Comparison of ENCODE assay signal across 27 cellular contexts in genomic region chr21:31597683-31598082, GRCh38.
"Had no signal": no experiment of that assay in that cellular context is flagged by ENCODE, and none has a peak within 500 bp of the region (broad histone marks: within the 10 kb centered on the region; RNA-seq: fewer than 3 reads in every experiment).

No MANE protein-coding gene starts in this region.

- H3K4me3 ChIP-seq: ascending aorta, cardiac muscle cell, coronary artery, dorsolateral prefrontal cortex, gastrocnemius medialis, left ventricle myocardium inferior, lung, neural progenitor cell, spleen, transverse colon, uterus had no signal

- H3K4me1 Mint-ChIP-seq: activated B cell treated with CpG ODN at 0.5 μM for 24 hours; activated CD4-positive, alpha-beta T cell treated with anti-CD3 and anti-CD28 coated beads for 36 hours; activated naive CD4-positive, alpha-beta T cell treated with anti-CD3 and anti-CD28 coated beads, Interleukin-2, amount 10 ng/mL, durations not matched to agents 7 days and 5 days; activated naive CD8-positive, alpha-beta T cell treated with anti-CD3 and anti-CD28 coated beads, Interleukin-2, amount 10 ng/mL, durations not matched to agents 7 days and 5 days; natural killer cell had no signal

- H3K9me3 ChIP-seq: ascending aorta, gastrocnemius medialis, transverse colon, uterus had no signal

- H3K4me3 Mint-ChIP-seq: activated B cell treated with CpG ODN at 0.5 μM for 24 hours; activated CD4-positive, alpha-beta T cell treated with anti-CD3 and anti-CD28 coated beads for 36 hours; activated naive CD4-positive, alpha-beta T cell treated with anti-CD3 and anti-CD28 coated beads, Interleukin-2, amount 10 ng/mL, durations not matched to agents 7 days and 5 days; activated naive CD8-positive, alpha-beta T cell treated with anti-CD3 and anti-CD28 coated beads, Interleukin-2, amount 10 ng/mL, durations not matched to agents 7 days and 5 days; activated T-cell treated with anti-CD3 and anti-CD28 coated beads, Interleukin-2, amount 50 U/mL, for 72 hours; brain; natural killer cell; neural progenitor cell had no signal

- H3K36me3 Mint-ChIP-seq: activated naive CD4-positive, alpha-beta T cell treated with anti-CD3 and anti-CD28 coated beads, Interleukin-2, amount 10 ng/mL, durations not matched to agents 7 days and 5 days; activated naive CD8-positive, alpha-beta T cell treated with anti-CD3 and anti-CD28 coated beads, Interleukin-2, amount 10 ng/mL, durations not matched to agents 7 days and 5 days; brain; natural killer cell; neural progenitor cell had no signal

- H3K27me3 ChIP-seq: ascending aorta, cardiac muscle cell, dorsolateral prefrontal cortex, gastrocnemius medialis, neural progenitor cell, spleen, transverse colon, uterus had no signal

- H3K9me3 Mint-ChIP-seq: activated B cell treated with CpG ODN at 0.5 μM for 24 hours; activated naive CD4-positive, alpha-beta T cell treated with anti-CD3 and anti-CD28 coated beads, Interleukin-2, amount 10 ng/mL, durations not matched to agents 7 days and 5 days; activated naive CD8-positive, alpha-beta T cell treated with anti-CD3 and anti-CD28 coated beads, Interleukin-2, amount 10 ng/mL, durations not matched to agents 7 days and 5 days; activated T-cell treated with anti-CD3 and anti-CD28 coated beads, Interleukin-2, amount 50 U/mL, for 72 hours; natural killer cell had no signal

- ATAC-seq: activated CD4-positive, alpha-beta T cell treated with anti-CD3 and anti-CD28 coated beads for 36 hours; activated T-cell treated with anti-CD3 and anti-CD28 coated beads, Interleukin-2, amount 50 U/mL, for 72 hours; gastrocnemius medialis; natural killer cell; right cardiac atrium had no signal

- H3K27ac ChIP-seq: ascending aorta, cardiac muscle cell, coronary artery, dorsolateral prefrontal cortex, gastrocnemius medialis, left ventricle myocardium inferior, neural progenitor cell, spleen, transverse colon, uterus had no signal

- H3K9ac ChIP-seq: neural progenitor cell had no signal

- H3K36me3 ChIP-seq: ascending aorta, cardiac muscle cell, gastrocnemius medialis, left ventricle myocardium inferior, neural progenitor cell, spleen, transverse colon, uterus had no signal

- H3K27ac Mint-ChIP-seq: activated B cell treated with CpG ODN at 0.5 μM for 24 hours; activated CD4-positive, alpha-beta T cell treated with anti-CD3 and anti-CD28 coated beads for 36 hours; activated naive CD4-positive, alpha-beta T cell treated with anti-CD3 and anti-CD28 coated beads, Interleukin-2, amount 10 ng/mL, durations not matched to agents 7 days and 5 days; activated naive CD8-positive, alpha-beta T cell treated with anti-CD3 and anti-CD28 coated beads, Interleukin-2, amount 10 ng/mL, durations not matched to agents 7 days and 5 days; activated T-cell treated with anti-CD3 and anti-CD28 coated beads, Interleukin-2, amount 50 U/mL, for 72 hours; brain; natural killer cell had no signal

- H3K27me3 Mint-ChIP-seq: activated B cell treated with CpG ODN at 0.5 μM for 24 hours; activated CD4-positive, alpha-beta T cell treated with anti-CD3 and anti-CD28 coated beads for 36 hours had no signal

- H3K4me1 ChIP-seq: ascending aorta, gastrocnemius medialis, spleen, transverse colon, uterus had no signal

- DNase-seq: activated B cell treated with CpG ODN at 0.5 μM for 24 hours; activated CD4-positive, alpha-beta T cell treated with anti-CD3 and anti-CD28 coated beads for 36 hours; activated CD4-positive, alpha-beta T cell treated with anti-CD3 and anti-CD28 coated beads, Interleukin-2, amount 50 U/mL, for 4 hours; activated naive CD4-positive, alpha-beta T cell treated with anti-CD3 and anti-CD28 coated beads, Interleukin-2, amount 10 ng/mL, durations not matched to agents 7 days and 5 days; activated naive CD8-positive, alpha-beta T cell treated with anti-CD3 and anti-CD28 coated beads, Interleukin-2, amount 10 ng/mL, durations not matched to agents 7 days and 5 days; activated T-cell treated with anti-CD3 and anti-CD28 coated beads for 4 hours; activated T-cell treated with anti-CD3 and anti-CD28 coated beads, Interleukin-2, amount 50 U/mL, for 72 hours; cerebellar nuclear complex; dorsolateral prefrontal cortex; effector memory CD4-positive, alpha-beta T cell; erythroblast; gastrocnemius medialis; glutamatergic neuron; left ventricle myocardium inferior; mesendoderm; natural killer cell; right cardiac atrium; stimulated activated naive CD4-positive, alpha-beta T cell; transverse colon; uterus had no signal
